Comparison of ENCODE assay signal across 1 cellular context in genomic region chr3:70281663-70282062, GRCh38.
TF ChIP-seq lines count a peak whose summit lies in the region.

No MANE protein-coding gene starts in this region.

TF ChIP-seq in IMR-90, 13 proteins besides CTCF, POLR2A, EP300 and RAD21:
- TF ChIP-seq CEBPB (IDR thresholded peaks at IDR 0.05; ENCODE audit: low read depth, low read length): no peak
- TF ChIP-seq NFE2L2 (IDR thresholded peaks at IDR 0.05; ENCODE audit: low read depth, low read length): no peak
- TF ChIP-seq RCOR1 (IDR thresholded peaks at IDR 0.05; ENCODE audit: insufficient replicate concordance, low read length): no peak
- no peak for TF ChIP-seq ELK1 (IDR thresholded peaks at IDR 0.05; ENCODE audit: borderline replicate concordance, low read depth, low read length)
- no peak for TF ChIP-seq MAFK (IDR thresholded peaks at IDR 0.05; ENCODE audit: low read depth, low read length)
- no peak for TF ChIP-seq CHD1 (IDR thresholded peaks at IDR 0.05; ENCODE audit: low read depth, low read length)
- no peak for TF ChIP-seq FOS (IDR thresholded peaks at IDR 0.05; ENCODE audit: low read depth, low read length)
- no peak for TF ChIP-seq BHLHE40 (IDR thresholded peaks at IDR 0.05; ENCODE audit: low read depth, low read length)
- TF ChIP-seq MXI1 (IDR thresholded peaks at IDR 0.05; ENCODE audit: borderline replicate concordance, low read depth, low read length): no peak
- TF ChIP-seq USF2 (IDR thresholded peaks at IDR 0.05; ENCODE audit: low read depth, low read length): no peak
- TF ChIP-seq MAZ (IDR thresholded peaks at IDR 0.05; ENCODE audit: borderline replicate concordance, low read depth, low read length): no peak
- no peak for TF ChIP-seq SMC3 (IDR thresholded peaks at IDR 0.05; ENCODE audit: low read depth, low read length)
- TF ChIP-seq RFX5 (IDR thresholded peaks at IDR 0.05; ENCODE audit: low read depth, low read length): no peak
TF ChIP-seq in IMR-90: peak in this region for 0.
